Comparison of ENCODE assay signal across 21 cellular contexts in the genomic region with DNA sequence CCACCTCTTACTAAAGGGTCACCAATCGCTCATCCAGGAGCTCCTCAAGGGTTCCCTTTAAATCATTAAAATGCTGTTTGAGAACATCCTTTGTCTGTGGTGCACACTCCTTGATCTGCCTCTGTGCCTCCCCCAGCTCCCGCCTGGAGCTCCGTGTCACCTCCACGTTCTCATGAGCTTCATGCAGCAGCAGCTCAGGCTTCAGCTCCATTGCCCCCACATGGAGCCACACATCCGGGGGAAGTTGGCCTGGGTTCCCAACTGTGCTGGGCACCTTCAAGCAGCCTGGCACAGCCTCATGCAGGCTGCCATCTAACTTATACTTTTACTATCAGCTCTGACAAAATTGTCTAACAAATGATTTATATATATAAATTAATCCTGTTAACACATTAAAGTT.
"Had no signal": no experiment of that assay in that cellular context is flagged by ENCODE, and none has a peak within 500 bp of the region (broad histone marks: within the 10 kb centered on the region; RNA-seq: fewer than 3 reads in every experiment).

No MANE protein-coding gene starts in this region.

- H3K27me3 ChIP-seq: dorsolateral prefrontal cortex, esophagus muscularis mucosa, foreskin keratinocyte, heart left ventricle, hepatocyte, left lung had no signal

- H3K4me1 ChIP-seq: esophagus muscularis mucosa, foreskin keratinocyte, heart left ventricle, left lung, lower lobe of right lung had no signal

- H3K27ac ChIP-seq: coronary artery, dorsolateral prefrontal cortex, esophagus muscularis mucosa, foreskin keratinocyte, heart left ventricle, hepatocyte, left lung, lower lobe of right lung had no signal

- FAIRE-seq: colon, endothelial cell of umbilical vein, frontal cortex had no signal

- H3K79me2 ChIP-seq: hepatocyte had no signal

- ATAC-seq: foreskin keratinocyte, heart left ventricle, left cardiac atrium, left lung, left ventricle myocardium superior had no signal

- H3K9me3 ChIP-seq: esophagus muscularis mucosa, left lung, lower lobe of right lung had no signal

- DNase-seq: dermis blood vessel endothelial cell; dorsolateral prefrontal cortex; effector CD4-positive, alpha-beta T cell; effector memory CD4-positive, alpha-beta T cell; foreskin keratinocyte; heart left ventricle; hypothalamus; immature natural killer cell; islet precursor cell; left cardiac atrium; left ventricle myocardium superior; lower lobe of right lung; mesendoderm; midbrain had no signal

- H3K36me3 ChIP-seq: esophagus muscularis mucosa, heart left ventricle, left lung, lower lobe of right lung had no signal

- H2AFZ ChIP-seq: hepatocyte had no signal

- H3K4me3 ChIP-seq: coronary artery, dorsolateral prefrontal cortex, esophagus muscularis mucosa, heart left ventricle, hepatocyte, left lung, lower lobe of right lung had no signal

- H3K4me2 ChIP-seq: hepatocyte had no signal
